In the genomic region with DNA sequence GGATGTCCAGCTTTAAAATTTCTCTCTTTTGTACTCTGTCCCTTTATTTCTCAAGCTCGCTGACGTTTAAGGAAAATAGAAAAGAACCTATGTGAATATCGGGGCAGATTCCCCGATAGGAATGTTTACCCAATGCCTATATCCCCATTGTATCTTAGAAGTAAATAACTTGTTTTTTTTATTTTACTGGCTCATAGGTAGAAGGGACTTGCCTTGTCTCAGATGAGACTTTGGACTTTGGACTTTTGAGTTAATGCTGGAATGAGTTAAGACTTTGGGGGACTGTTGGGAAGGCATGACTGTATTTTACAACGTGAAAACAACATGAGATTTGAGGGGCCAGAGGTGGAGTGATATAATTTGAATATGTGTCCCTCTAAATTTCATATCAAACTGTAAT, we compare ENCODE assay signal across 1 cellular context.
TF ChIP-seq lines count a peak whose summit lies in the region.
"Not testable (repeated sequence)": the region's sequence is repeated elsewhere in the genome, so short reads cannot be mapped to it uniquely, and the experiment has no call there.

No MANE protein-coding gene starts in this region.

TF ChIP-seq in HepG2, 621 proteins besides CTCF, POLR2A, EP300 and RAD21:
- peak; percentile 52; the same call in 1 of the 2 replicates for TF ChIP-seq NCOR1 (IDR thresholded peaks at IDR 0.05; ENCODE audit: borderline replicate concordance, low read length)
- peak; percentile 78 for TF ChIP-seq HNF4A (CRISPR knock-in tag; IDR thresholded peaks at IDR 0.05)
- TF ChIP-seq SOX13 (IDR thresholded peaks at IDR 0.05) = not testable (repeated sequence)
- peak in 1 of 2 experiments; percentile 17; a peak in 1 of 4 replicates for TF ChIP-seq SOX13 (CRISPR knock-in tag; conservative IDR thresholded peaks at IDR 0.05 in 1 of 2, IDR thresholded peaks at IDR 0.05 in 1 of 2)
- 0 out of 2 replicates have a peak, but pooled peaks have one; percentile 39 for TF ChIP-seq GATAD2A (CRISPR knock-in tag; IDR thresholded peaks at IDR 0.05)
